In genomic region chr11:63849691-63850090, GRCh38 we compare ENCODE assay signal across 26 cellular contexts. TPM values are rescaled to one million over a fixed set of nuclear protein-coding genes. Genes with fewer than 3 reads are reported as not detected.
DNase-seq lines count a peak whose midpoint lies in the region; ATAC-seq and TF ChIP-seq lines count a peak whose summit lies in the region.
"Had no signal": no experiment of that assay in that cellular context is flagged by ENCODE, and none has a peak within 500 bp of the region (broad histone marks: within the 10 kb centered on the region; RNA-seq: fewer than 3 reads in every experiment).

No MANE protein-coding gene starts in this region.

- intact Hi-C loops in activated CD8-positive, alpha-beta T cell treated with anti-CD3 and anti-CD28 coated beads for 36 hours (cut with micrococcal nuclease): loop anchor here (10.0 kb wide), 1 partner anchor 45 kb away; no protein-coding TSS in a partner anchor
- intact Hi-C loops in Right ventricle myocardium inferior (cut with DNase I) (no loop called here), Calu3 (cut with micrococcal nuclease; ENCODE audit: unreplicated experiment) (no loop called here)

- H3K4me2 ChIP-seq in trophoblast cell (ENCODE audit: low read length): no peak overlapping the region
- H3K4me2 ChIP-seq: BLaER1 had no signal

- H2AFZ ChIP-seq in trophoblast cell (ENCODE audit: insufficient read depth, low read length, poor library complexity): no peak overlapping the region
- H2AFZ ChIP-seq: parathyroid adenoma had no signal

- peak overlapping the region; percentile 96 for H3K4ac ChIP-seq in trophoblast cell (ENCODE audit: low read depth, low read length)

- H3K4me3 Mint-ChIP-seq in activated CD8-positive, alpha-beta T cell treated with anti-CD3 and anti-CD28 coated beads for 36 hours: no peak overlapping the region
- no peak overlapping the region for H3K4me3 Mint-ChIP-seq in activated CD8-positive, alpha-beta T cell treated with anti-CD3 and anti-CD28 coated beads, Interleukin-2, amount 10 ng/mL, durations not matched to agents 7 days and 5 days
- H3K4me3 Mint-ChIP-seq in CD8-positive, alpha-beta memory T cell: peak overlapping the region in 3 of 7 donors; percentile 18 to 67 (median 23)
- no peak overlapping the region for H3K4me3 Mint-ChIP-seq in Calu3 (ENCODE audit: low read depth, unreplicated experiment)

- H3K36me3 Mint-ChIP-seq in activated CD8-positive, alpha-beta T cell treated with anti-CD3 and anti-CD28 coated beads for 36 hours (ENCODE audit: low read depth): peaks cover 29% of the 10 kb centered on the region
- peaks cover 62% of the 10 kb centered on the region for H3K36me3 Mint-ChIP-seq in activated CD8-positive, alpha-beta T cell treated with anti-CD3 and anti-CD28 coated beads, Interleukin-2, amount 10 ng/mL, durations not matched to agents 7 days and 5 days (ENCODE audit: low read depth)
- H3K36me3 Mint-ChIP-seq in CD8-positive, alpha-beta memory T cell: peaks cover 0 to 63% (median 8%) of the 10 kb centered on the region in 3 donors
- H3K36me3 Mint-ChIP-seq in Calu3 (ENCODE audit: insufficient read depth, unreplicated experiment): peaks cover 12% of the 10 kb centered on the region

- no peak for DNase-seq in activated CD8-positive, alpha-beta T cell treated with anti-CD3 and anti-CD28 coated beads for 36 hours
- no peak for DNase-seq in activated CD8-positive, alpha-beta T cell treated with anti-CD3 and anti-CD28 coated beads, Interleukin-2, amount 10 ng/mL, durations not matched to agents 7 days and 5 days
- no peak for DNase-seq in CD8-positive, alpha-beta memory T cell
- DNase-seq in caudate nucleus (lab: John Stamatoyannopoulos, UW) (no peak), trophoblast cell (no peak), Right ventricle myocardium inferior (ENCODE audit: missing footprints) (no peak), Calu3 (no peak)
- DNase-seq: activated effector memory CD4-positive, alpha-beta T cell treated with anti-CD3 and anti-CD28 coated beads, Interleukin-2, amount 50 U/mL, for 16 hours; amniotic stem cell; DMS 273 treated with DMSO at 0.1 percent for 48 hours; heart left ventricle; left colon; mesendoderm; naive B cell; NCI-H1436; NCI-H526; stimulated activated CD4-positive, alpha-beta T cell treated with anti-CD3 and anti-CD28 coated beads, Interleukin-15, amount 100 ng/mL, for 24 hours; uterus had no signal

- no peak overlapping the region for H3K27ac ChIP-seq in CD8-positive, alpha-beta memory T cell (ENCODE audit: low read depth, low read length)
- H3K27ac ChIP-seq in caudate nucleus (ENCODE audit: low read depth, low read length) (peak overlapping the region; percentile 1), trophoblast cell (ENCODE audit: low read depth, low read length) (no peak overlapping the region)
- H3K27ac ChIP-seq: BLaER1, cardiac muscle cell, epithelial cell of prostate, heart left ventricle, parathyroid adenoma, SK-N-MC, uterus had no signal

- no peaks in the 10 kb centered on the region for H3K9me3 ChIP-seq in CD8-positive, alpha-beta memory T cell (ENCODE audit: low read length)
- peaks cover 1% of the 10 kb centered on the region for H3K9me3 ChIP-seq in trophoblast cell (ENCODE audit: insufficient read depth, low read depth, low read length)
- H3K9me3 ChIP-seq: BLaER1, heart left ventricle, uterus had no signal

- peak overlapping the region; percentile 3 for H3K27ac Mint-ChIP-seq in activated CD8-positive, alpha-beta T cell treated with anti-CD3 and anti-CD28 coated beads for 36 hours
- no peak overlapping the region for H3K27ac Mint-ChIP-seq in activated CD8-positive, alpha-beta T cell treated with anti-CD3 and anti-CD28 coated beads, Interleukin-2, amount 10 ng/mL, durations not matched to agents 7 days and 5 days
- H3K27ac Mint-ChIP-seq in CD8-positive, alpha-beta memory T cell: peak overlapping the region in 7 of 8 donors; percentile 24 to 89 (median 54)
- H3K27ac Mint-ChIP-seq in Calu3 (ENCODE audit: unreplicated experiment): no peak overlapping the region

- H3K4me1 Mint-ChIP-seq in activated CD8-positive, alpha-beta T cell treated with anti-CD3 and anti-CD28 coated beads for 36 hours (ENCODE audit: low read depth): peaks cover 72% of the 10 kb centered on the region
- H3K4me1 Mint-ChIP-seq in activated CD8-positive, alpha-beta T cell treated with anti-CD3 and anti-CD28 coated beads, Interleukin-2, amount 10 ng/mL, durations not matched to agents 7 days and 5 days (ENCODE audit: low read depth): peaks cover 70% of the 10 kb centered on the region
- H3K4me1 Mint-ChIP-seq in CD8-positive, alpha-beta memory T cell: peaks cover 67 to 82% (median 82%) of the 10 kb centered on the region in 3 donors
- peaks cover 36% of the 10 kb centered on the region for H3K4me1 Mint-ChIP-seq in Calu3 (ENCODE audit: low read depth, unreplicated experiment)

- peaks cover 18% of the 10 kb centered on the region for H3K79me2 ChIP-seq in trophoblast cell (ENCODE audit: control insufficient read depth, insufficient read depth, low read length, poor library complexity)

- no peak overlapping the region for H3K23ac ChIP-seq in trophoblast cell (ENCODE audit: low read length)

- WGBS in trophoblast cell (ENCODE audit: extremely low coverage, insufficient coverage, insufficient read length): no CpG with 5 or more reads among the region's 2 CpGs

- no peak overlapping the region for H3K14ac ChIP-seq in trophoblast cell (ENCODE audit: low read length)

- H3K27me3 ChIP-seq in CD8-positive, alpha-beta memory T cell (ENCODE audit: insufficient read depth, low read length, poor library complexity, severe bottlenecking): no peaks in the 10 kb centered on the region
- no peaks in the 10 kb centered on the region for H3K27me3 ChIP-seq in trophoblast cell (ENCODE audit: insufficient read depth, low read length)
- H3K27me3 ChIP-seq: BLaER1, cardiac muscle cell, heart left ventricle, uterus had no signal

- no peak overlapping the region for H4K8ac ChIP-seq in trophoblast cell (ENCODE audit: low read depth, low read length)

- H3K9me3 Mint-ChIP-seq in activated CD8-positive, alpha-beta T cell treated with anti-CD3 and anti-CD28 coated beads for 36 hours: no peaks in the 10 kb centered on the region
- no peaks in the 10 kb centered on the region for H3K9me3 Mint-ChIP-seq in activated CD8-positive, alpha-beta T cell treated with anti-CD3 and anti-CD28 coated beads, Interleukin-2, amount 10 ng/mL, durations not matched to agents 7 days and 5 days (ENCODE audit: insufficient read depth)
- H3K9me3 Mint-ChIP-seq in CD8-positive, alpha-beta memory T cell: no peaks in the 10 kb centered on the region
- H3K9me3 Mint-ChIP-seq in Calu3 (ENCODE audit: low read depth, unreplicated experiment): no peaks in the 10 kb centered on the region
- H3K9me3 Mint-ChIP-seq: naive B cell had no signal

- H3K27me3 Mint-ChIP-seq in activated CD8-positive, alpha-beta T cell treated with anti-CD3 and anti-CD28 coated beads for 36 hours: no peaks in the 10 kb centered on the region
- H3K27me3 Mint-ChIP-seq in activated CD8-positive, alpha-beta T cell treated with anti-CD3 and anti-CD28 coated beads, Interleukin-2, amount 10 ng/mL, durations not matched to agents 7 days and 5 days (ENCODE audit: low read depth): no peaks in the 10 kb centered on the region
- H3K27me3 Mint-ChIP-seq in CD8-positive, alpha-beta memory T cell: no peaks in the 10 kb centered on the region
- no peaks in the 10 kb centered on the region for H3K27me3 Mint-ChIP-seq in Calu3 (ENCODE audit: unreplicated experiment)
- H3K27me3 Mint-ChIP-seq: naive B cell had no signal

- H3K4me3 ChIP-seq in CD8-positive, alpha-beta memory T cell (ENCODE audit: low read length): no peak overlapping the region
- no peak overlapping the region for H3K4me3 ChIP-seq in trophoblast cell (ENCODE audit: low read depth, low read length)
- H3K4me3 ChIP-seq: BLaER1, cardiac muscle cell, heart left ventricle, SK-N-MC, uterus had no signal

- no TSS peak for BruUV-seq in Calu3 (replicated peaks; lab: Mats Ljungman, UMichigan)

- no peak overlapping the region for H3K18ac ChIP-seq in trophoblast cell (ENCODE audit: low read length)

- H2BK5ac ChIP-seq in trophoblast cell (ENCODE audit: low read depth, low read length, poor library complexity): no peak overlapping the region

- no peak overlapping the region for H4K91ac ChIP-seq in trophoblast cell (ENCODE audit: low read depth, low read length)

- H4K12ac ChIP-seq in trophoblast cell (ENCODE audit: low read depth, low read length): no peak overlapping the region

- CTCF ChIA-PET in activated CD8-positive, alpha-beta T cell treated with anti-CD3 and anti-CD28 coated beads for 36 hours (lab: Charles Lee): interaction anchor here (1.4 to 1.7 kb wide), 2 partner anchors 12 to 45 kb away, joined by 3 to 4 read pairs; no protein-coding TSS in a partner anchor
- CTCF ChIA-PET in activated CD8-positive, alpha-beta T cell treated with anti-CD3 and anti-CD28 coated beads, Interleukin-2, amount 10 ng/mL, durations not matched to agents 7 days and 5 days (lab: Charles Lee): interaction anchor here (0.7 kb wide), 1 partner anchor 8 kb away, joined by 3 read pairs; no protein-coding TSS in a partner anchor
- CTCF ChIA-PET in CD8-positive, alpha-beta memory T cell (lab: Charles Lee): interaction anchor here (1.3 to 1.7 kb wide), 2 partner anchors 11 to 39 kb away, joined by 3 read pairs; no protein-coding TSS in a partner anchor
- CTCF ChIA-PET in Calu3 (lab: Charles Lee): interaction anchor here (2.9 kb wide), 1 partner anchor 96 kb away, joined by 10 read pairs; no protein-coding TSS in a partner anchor

- H3K79me1 ChIP-seq in trophoblast cell (ENCODE audit: low read length): peaks cover 10% of the 10 kb centered on the region

- no peaks in the 10 kb centered on the region for H3K36me3 ChIP-seq in CD8-positive, alpha-beta memory T cell (ENCODE audit: insufficient read depth, low read length)
- peaks cover 5 to 7% of the 10 kb centered on the region in 2 experiments for H3K36me3 ChIP-seq in trophoblast cell (ENCODE audit: control insufficient read depth in 1 of 2, insufficient read depth in 2 of 2, low read length in 2 of 2)
- H3K36me3 ChIP-seq: cardiac muscle cell, uterus had no signal

- POLR2A ChIA-PET in activated CD8-positive, alpha-beta T cell treated with anti-CD3 and anti-CD28 coated beads for 36 hours (lab: Charles Lee): interaction anchor here (0.6 to 1.9 kb wide), 2 partner anchors 12 to 76 kb away, joined by 3 to 6 read pairs; no protein-coding TSS in a partner anchor
- POLR2A ChIA-PET in activated CD8-positive, alpha-beta T cell treated with anti-CD3 and anti-CD28 coated beads, Interleukin-2, amount 10 ng/mL, durations not matched to agents 7 days and 5 days (lab: Charles Lee): no interaction called here
- POLR2A ChIA-PET in CD8-positive, alpha-beta memory T cell (lab: Charles Lee): interaction anchor here (0.5 to 0.6 kb wide), 2 partner anchors 29 to 108 kb away, joined by 4 read pairs; no protein-coding TSS in a partner anchor

- no peak overlapping the region for H2BK12ac ChIP-seq in trophoblast cell (ENCODE audit: low read length)

- no peak overlapping the region for H3K9ac ChIP-seq in trophoblast cell (ENCODE audit: low read length)
- H3K9ac ChIP-seq: BLaER1, parathyroid adenoma had no signal

- no peak overlapping the region for H2BK120ac ChIP-seq in trophoblast cell (ENCODE audit: insufficient read depth, low read length, poor library complexity)

- peaks cover 66% of the 10 kb centered on the region for H3K4me1 ChIP-seq in CD8-positive, alpha-beta memory T cell (ENCODE audit: insufficient read depth, low read length)
- peaks cover 30 to 39% of the 10 kb centered on the region in 2 experiments for H3K4me1 ChIP-seq in trophoblast cell (ENCODE audit: control insufficient read depth in 1 of 2, insufficient read depth in 2 of 2, low read length in 2 of 2)

- no peak for TF ChIP-seq CTCF in activated CD8-positive, alpha-beta T cell treated with anti-CD3 and anti-CD28 coated beads for 36 hours (IDR thresholded peaks at IDR 0.05)
- TF ChIP-seq CTCF in Calu3 (IDR thresholded peaks at IDR 0.05; ENCODE audit: unreplicated experiment): no peak

- no peak overlapping the region for H2AK5ac ChIP-seq in trophoblast cell (ENCODE audit: low read length)

- no peak for ATAC-seq in activated CD8-positive, alpha-beta T cell treated with anti-CD3 and anti-CD28 coated beads for 36 hours
- no peak for ATAC-seq in activated CD8-positive, alpha-beta T cell treated with anti-CD3 and anti-CD28 coated beads, Interleukin-2, amount 10 ng/mL, durations not matched to agents 7 days and 5 days
- ATAC-seq in Right ventricle myocardium inferior (no peak), HG03095 (IDR thresholded peaks at IDR 0.05; ENCODE audit: unreplicated experiment) (no peak)
- ATAC-seq: activated CD4-positive, CD25-positive, alpha-beta regulatory T cell treated with anti-CD3 and anti-CD28 coated beads, Interleukin-2, amount 50 U/mL, for 24 hours; heart left ventricle; left colon; sciatic nerve had no signal

RNA-seq across cellular contexts. Expression of gene MARK2, which starts 10.8 kb away (rescaled TPM):
- total RNA-seq in activated CD8-positive, alpha-beta T cell treated with anti-CD3 and anti-CD28 coated beads for 36 hours: 10 to 100 TPM; 23.3 to 24.5 TPM
- 10 to 100 TPM; 62.1 to 68.6 TPM for total RNA-seq in activated CD8-positive, alpha-beta T cell treated with anti-CD3 and anti-CD28 coated beads, Interleukin-2, amount 10 ng/mL, durations not matched to agents 7 days and 5 days
- 10 to 100 TPM; 34.5 to 38.0 TPM for total RNA-seq in CD8-positive, alpha-beta memory T cell
- polyA plus RNA-seq in CD8-positive, alpha-beta memory T cell: 72.5 TPM
- 67.3 and 70.2 TPM in 2 replicates for polyA plus RNA-seq in trophoblast cell (2013)
- total RNA-seq in Right ventricle myocardium inferior (37.4 TPM), Calu3 (2022) (63.1 and 71.2 TPM in 2 replicates)

RNA-seq across cellular contexts. Expression of gene SPINDOC, which starts 36.4 kb away (rescaled TPM):
- total RNA-seq in activated CD8-positive, alpha-beta T cell treated with anti-CD3 and anti-CD28 coated beads for 36 hours: 10 to 100 TPM; 28.4 to 29.0 TPM
- total RNA-seq in activated CD8-positive, alpha-beta T cell treated with anti-CD3 and anti-CD28 coated beads, Interleukin-2, amount 10 ng/mL, durations not matched to agents 7 days and 5 days: 10 to 100 TPM; 49.1 to 50.4 TPM
- 10 to 100 TPM; 38.7 to 41.4 TPM for total RNA-seq in CD8-positive, alpha-beta memory T cell
- 1.4 TPM for polyA plus RNA-seq in CD8-positive, alpha-beta memory T cell
- 47.1 and 48.8 TPM in 2 replicates for polyA plus RNA-seq in trophoblast cell (2013)
- total RNA-seq in Right ventricle myocardium inferior: 11.9 TPM
- total RNA-seq in Calu3 (2022): 47.1 and 53.8 TPM in 2 replicates

Comparison
In these comparisons a context has a peak if more than half of its experiments do, and no peak if none do; other contexts are left out.
1. H3K27ac Mint-ChIP-seq: peak in activated CD8-positive, alpha-beta T cell treated with anti-CD3 and anti-CD28 coated beads for 36 hours (single experiment) and CD8-positive, alpha-beta memory T cell (7 of 8); none in activated CD8-positive, alpha-beta T cell treated with anti-CD3 and anti-CD28 coated beads, Interleukin-2, amount 10 ng/mL, durations not matched to agents 7 days and 5 days (single experiment) and Calu3 (single experiment).